In the genomic region with DNA sequence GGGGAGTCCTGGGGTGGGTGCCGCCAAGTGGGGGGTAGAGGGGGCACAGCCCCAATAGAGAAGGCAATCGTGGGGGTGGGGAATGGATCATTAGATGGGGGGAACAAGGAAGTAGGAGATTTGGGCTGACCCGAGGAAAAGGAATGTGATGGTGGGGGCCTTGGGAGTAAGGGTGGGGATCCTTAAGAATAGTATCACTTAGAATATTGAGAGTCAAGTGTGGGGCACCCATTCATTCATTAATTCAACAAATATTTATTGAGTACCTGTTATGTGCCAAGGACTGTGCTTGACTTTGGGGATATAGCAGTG, we compare ENCODE assay signal across 8 cellular contexts. TPM values are rescaled to one million over a fixed set of nuclear protein-coding genes. Genes with fewer than 3 reads are reported as not detected.
DNase-seq lines count a peak whose midpoint lies in the region; ATAC-seq and TF ChIP-seq lines count a peak whose summit lies in the region.

No MANE protein-coding gene starts in this region.

- peak overlapping the region; percentile 99 for H3K4me3 Mint-ChIP-seq in neural crest cell

- peaks cover 38% of the 10 kb centered on the region for H3K4me1 Mint-ChIP-seq in neural crest cell

- H3K27ac Mint-ChIP-seq in neural crest cell (ENCODE audit: unreplicated experiment), result peak overlapping the region; percentile 99

- peaks cover 51 to 81% (median 77%) of the 10 kb centered on the region in 10 experiments for H3K4me1 ChIP-seq in BLaER1 treated with 17β-estradiol and CSF1 and Interleukin-3, amounts not matched to agents 10 nM and 100 nM
- peaks cover 38% of the 10 kb centered on the region for H3K4me1 ChIP-seq in effector memory CD4-positive, alpha-beta T cell (ENCODE audit: control insufficient read depth, insufficient read depth, low read length, poor library complexity, severe bottlenecking)

- H3K9ac ChIP-seq in BLaER1 treated with 17β-estradiol and CSF1 and Interleukin-3, amounts not matched to agents 10 nM and 100 nM, result peak overlapping the region; percentile 82 to 95 (median 91); a peak in 21 of 22 replicates

- peaks cover 3% of the 10 kb centered on the region for H3K36me3 Mint-ChIP-seq in neural crest cell (ENCODE audit: low read depth)

- DNase-seq in NB4 (ENCODE audit: low read depth) (no peak), neural crest cell (ENCODE audit: low read depth, low spot score) (no peak), H4 (ENCODE audit: low spot score) (no peak), HK-2 (ENCODE audit: unreplicated experiment) (no peak)
- no peak for DNase-seq in effector memory CD4-positive, alpha-beta T cell

- H3K4me3 ChIP-seq in BLaER1 treated with 17β-estradiol and CSF1 and Interleukin-3, amounts not matched to agents 10 nM and 100 nM, result peak overlapping the region; percentile 82 to 98 (median 91)
- peak overlapping the region; percentile 88 for H3K4me3 ChIP-seq in NB4 (ENCODE audit: low read depth, low read length)
- peak overlapping the region; percentile 85 for H3K4me3 ChIP-seq in effector memory CD4-positive, alpha-beta T cell (ENCODE audit: insufficient read depth, low read depth, low read length, poor library complexity, severe bottlenecking)

- TF ChIP-seq POLR2A in NB4 (IDR thresholded peaks at IDR 0.05; ENCODE audit: extremely low read depth, insufficient read length), result no peak

- H3K36me3 ChIP-seq in BLaER1 treated with 17β-estradiol and CSF1 and Interleukin-3, amounts not matched to agents 10 nM and 100 nM, result peaks cover 0 to 22% (median 11%) of the 10 kb centered on the region in 11 experiments; a peak in 13 of 22 replicates
- H3K36me3 ChIP-seq in effector memory CD4-positive, alpha-beta T cell (ENCODE audit: control insufficient read depth, insufficient read depth, low read length), result no peaks in the 10 kb centered on the region

- H3K4me2 ChIP-seq in BLaER1 treated with 17β-estradiol and CSF1 and Interleukin-3, amounts not matched to agents 10 nM and 100 nM, result peak overlapping the region; percentile 86 to 98 (median 96)

- H3K27ac ChIP-seq in BLaER1 treated with 17β-estradiol and CSF1 and Interleukin-3, amounts not matched to agents 10 nM and 100 nM, result peak overlapping the region in 9 of 11 experiments; percentile 84 to 94 (median 91); a peak in 18 of 22 replicates
- peak overlapping the region; percentile 71 for H3K27ac ChIP-seq in effector memory CD4-positive, alpha-beta T cell (ENCODE audit: insufficient read depth, low read length, poor library complexity, severe bottlenecking)

- no peaks in the 10 kb centered on the region for H3K9me3 ChIP-seq in BLaER1 treated with 17β-estradiol and CSF1 and Interleukin-3, amounts not matched to agents 10 nM and 100 nM (replicated peaks in 1 of 11)
- H3K9me3 ChIP-seq in effector memory CD4-positive, alpha-beta T cell (ENCODE audit: control insufficient read depth, low read length), result no peaks in the 10 kb centered on the region

- no peaks in the 10 kb centered on the region for H3K27me3 ChIP-seq in BLaER1 treated with 17β-estradiol and CSF1 and Interleukin-3, amounts not matched to agents 10 nM and 100 nM
- H3K27me3 ChIP-seq in effector memory CD4-positive, alpha-beta T cell (replicated peaks; ENCODE audit: control insufficient read depth, insufficient read depth, low read length, poor library complexity, severe bottlenecking), result no peaks in the 10 kb centered on the region

- no peaks in the 10 kb centered on the region for H3K9me3 Mint-ChIP-seq in neural crest cell

- peaks cover 0 to 34% (median 22%) of the 10 kb centered on the region in 11 experiments; a peak in 12 of 22 replicates for H4K20me1 ChIP-seq in BLaER1 treated with 17β-estradiol and CSF1 and Interleukin-3, amounts not matched to agents 10 nM and 100 nM

- ATAC-seq in GM21390 (IDR thresholded peaks at IDR 0.05; ENCODE audit: unreplicated experiment), result no peak
- no peak for ATAC-seq in GM18868 (IDR thresholded peaks at IDR 0.05; ENCODE audit: unreplicated experiment)

- TF ChIP-seq CTCF in NB4 (IDR thresholded peaks at IDR 0.05; ENCODE audit: low read depth, low read length) (no peak), neural crest cell (conservative IDR thresholded peaks at IDR 0.05) (no peak)

- no peaks in the 10 kb centered on the region for H3K27me3 Mint-ChIP-seq in neural crest cell (ENCODE audit: low read depth)

RNA-seq across cellular contexts. Expression of a gene that starts 0.6 kb away (rescaled TPM):
- total RNA-seq in neural crest cell, result 113 and 114 TPM in 2 replicates
- total RNA-seq in H4 (2014; rRNA removed; shearing (Covaris generic)), result 48.7 and 59.1 TPM in 2 replicates

RNA-seq across cellular contexts. Expression of a gene that starts 50.7 kb away (rescaled TPM):
- 6.9 and 7.6 TPM in 2 replicates for total RNA-seq in neural crest cell
- not detected in 2 replicates for total RNA-seq in H4 (2014; rRNA removed; shearing (Covaris generic))
